In genomic region chr14:36661506-36662257, GRCh38 we compare ENCODE assay signal across 8 cellular contexts. TPM values are rescaled to one million over a fixed set of nuclear protein-coding genes. Genes with fewer than 3 reads are reported as not detected.
A peak's percentile ranks its signal among the peaks of the same experiment; 100 is the strongest.
DNase-seq lines count a peak whose midpoint lies in the region; ATAC-seq and TF ChIP-seq lines count a peak whose summit lies in the region.

PAX9 (plus strand) TSS chr14:36661860; CDS start chr14:36662090, 230 bp downstream.

- H3K27ac ChIP-seq in DND-41 (ENCODE audit: low read length) = no peak within 1 kb of the TSS
- peak within 1 kb of the TSS; percentile 49; the same call in 1 of the 2 replicates for H3K27ac ChIP-seq in MM.1S (ENCODE audit: low read length)
- H3K27ac ChIP-seq in SJSA1 = peak within 1 kb of the TSS; percentile 38
- no peak within 1 kb of the TSS for H3K27ac ChIP-seq in thyroid gland

- no peaks in the 10 kb centered on the region for H3K36me3 ChIP-seq in DND-41 (ENCODE audit: insufficient read depth, low read length)
- H3K36me3 ChIP-seq in MM.1S (replicated peaks; ENCODE audit: insufficient read depth, low read length) = no peaks in the 10 kb centered on the region
- H3K36me3 ChIP-seq in SJSA1 = peaks cover 20% of the 10 kb centered on the region
- no peaks in the 10 kb centered on the region for H3K36me3 ChIP-seq in thyroid gland

- H4K20me1 ChIP-seq in DND-41 (ENCODE audit: insufficient read depth, low read length) (no peaks in the 10 kb centered on the region), MM.1S (ENCODE audit: insufficient read depth, low read length) (no peaks in the 10 kb centered on the region)

- TF ChIP-seq CTCF in DND-41 (IDR thresholded peaks at IDR 0.05; ENCODE audit: borderline replicate concordance, extremely low read depth, low read length, poor library complexity, severe bottlenecking) (no peak), MM.1S (IDR thresholded peaks at IDR 0.05; ENCODE audit: low read length) (no peak), thyroid gland (IDR thresholded peaks at IDR 0.05) (no peak)

- H2AFZ ChIP-seq in DND-41 (ENCODE audit: low read depth, low read length) (0 out of 2 replicates have a peak within 1 kb of the TSS, but pooled peaks have one; percentile 7), MM.1S (ENCODE audit: low read length) (peak within 1 kb of the TSS; percentile 85)

- H3K9me2 ChIP-seq in MM.1S (replicated peaks; ENCODE audit: insufficient read depth, low read length) = no peaks in the 10 kb centered on the region

- 3% methylated on average over 35 to 38 of the region's 44 CpGs for WGBS in thyroid gland, 2 donors

- H3F3A ChIP-seq in MM.1S (ENCODE audit: insufficient read depth, low read length) = no peaks in the 10 kb centered on the region

- no peaks in the 10 kb centered on the region for H3K9me3 ChIP-seq in DND-41 (ENCODE audit: insufficient read depth, low read length, severe bottlenecking)
- no peaks in the 10 kb centered on the region for H3K9me3 ChIP-seq in MM.1S (replicated peaks; ENCODE audit: insufficient read depth, low read length)
- no peaks in the 10 kb centered on the region for H3K9me3 ChIP-seq in SJSA1 (replicated peaks)
- no peaks in the 10 kb centered on the region for H3K9me3 ChIP-seq in thyroid gland

- no peak within 1 kb of the TSS for H3K9ac ChIP-seq in DND-41 (ENCODE audit: low read depth, low read length)
- peak within 1 kb of the TSS; percentile 23; the same call in 1 of the 2 replicates for H3K9ac ChIP-seq in MM.1S (ENCODE audit: low read length)

- DNase-seq in DND-41 (peak; percentile 20), MM.1S (peak; percentile 82), SJSA1 (ENCODE audit: low read depth in 1 of 2, low spot score in 2 of 2) (peak; percentile 91 to 93), dermis microvascular lymphatic vessel endothelial cell (ENCODE audit: low read depth in 2 of 2) (peak; percentile 34 to 61), medulla oblongata (ENCODE audit: extremely low spot score) (peak; percentile 23), thyroid gland (peak; percentile 86 to 93)

- intact Hi-C loops in thyroid gland (cut with DNase I) = no loop called here

- H3K79me2 ChIP-seq in DND-41 (ENCODE audit: insufficient read depth, low read length) (no peaks in the 10 kb centered on the region), MM.1S (ENCODE audit: low read length) (no peaks in the 10 kb centered on the region)

- TF ChIP-seq POLR2A in thyroid gland (IDR thresholded peaks at IDR 0.05) = no peak

- ATAC-seq in DND-41 (ENCODE audit: insufficient read depth, low read depth) (peak; percentile 53; the same call in 1 of the 3 replicates), GM21717 (IDR thresholded peaks at IDR 0.05; ENCODE audit: unreplicated experiment) (peak; percentile 76), HG03469 (IDR thresholded peaks at IDR 0.05; ENCODE audit: unreplicated experiment) (no peak)

- H3K4me1 ChIP-seq in DND-41 (ENCODE audit: insufficient read depth, low read length) (peaks cover 14% of the 10 kb centered on the region), MM.1S (ENCODE audit: low read length) (no peaks in the 10 kb centered on the region), SJSA1 (replicated peaks) (peaks cover 22% of the 10 kb centered on the region), thyroid gland (peaks cover 42 to 59% of the 10 kb centered on the region in 2 donors)

- H3K27me3 ChIP-seq in DND-41 (ENCODE audit: insufficient read depth, low read length, poor library complexity) = no peaks in the 10 kb centered on the region
- no peaks in the 10 kb centered on the region for H3K27me3 ChIP-seq in MM.1S (replicated peaks; ENCODE audit: insufficient read depth, low read length)
- H3K27me3 ChIP-seq in SJSA1 (replicated peaks) = no peaks in the 10 kb centered on the region
- peaks cover 66% of the 10 kb centered on the region for H3K27me3 ChIP-seq in thyroid gland

- H3K4me3 ChIP-seq in DND-41 (ENCODE audit: low read depth in 1 of 2, low read length in 2 of 2) (no peak within 1 kb of the TSS), MM.1S (ENCODE audit: low read length) (peak within 1 kb of the TSS; percentile 60), SJSA1 (peak within 1 kb of the TSS; percentile 52), thyroid gland (replicated peaks in 1 of 3) (peak within 1 kb of the TSS in 2 of 3 donors; percentile 16 to 29)

- no peak within 1 kb of the TSS for H3K4me2 ChIP-seq in DND-41 (ENCODE audit: insufficient read depth, low read length)
- H3K4me2 ChIP-seq in MM.1S (ENCODE audit: low read depth, low read length) = peak within 1 kb of the TSS; percentile 72

RNA-seq across cellular contexts. Expression of gene PAX9, which starts in this region (rescaled TPM):
- 1.0 and 3.8 TPM in 2 replicates for total RNA-seq in SJSA1 (2014; rRNA removed; shearing (Covaris generic))
- total RNA-seq in dermis microvascular lymphatic vessel endothelial cell (not detected in 2 replicates), thyroid gland (10 to 100 TPM in 1 of 4 donors, 1 to 10 TPM in 2, under 1 TPM in 1; 0.81 to 11.4 (median 3.0) TPM)

Comparison
In these comparisons a context has a peak if more than half of its experiments do, and no peak if none do; other contexts are left out.
1. Peak in DNase-seq in dermis microvascular lymphatic vessel endothelial cell; RNA of the gene not detected or under 1 TPM.
2. DNase-seq: peak in every context shown above with its lines; median percentile 92 in SJSA1; 90 in thyroid gland; 82 in MM.1S; 48 in dermis microvascular lymphatic vessel endothelial cell; 23 in medulla oblongata; 20 in DND-41.
3. H3K27ac ChIP-seq: peak in MM.1S (single experiment) and SJSA1 (single experiment); none in DND-41 (single experiment) and thyroid gland (0 of 3).
4. H3K4me3 ChIP-seq: peak in MM.1S (single experiment), SJSA1 (single experiment) and thyroid gland (2 of 3); none in DND-41 (0 of 2).